Comparison of ENCODE assay signal across 17 cellular contexts in genomic region chr5:16803831-16804230, GRCh38.
"Had no signal": no experiment of that assay in that cellular context is flagged by ENCODE, and none has a peak within 500 bp of the region (broad histone marks: within the 10 kb centered on the region; RNA-seq: fewer than 3 reads in every experiment).

No MANE protein-coding gene starts in this region.

- H3K9me3 ChIP-seq: right atrium auricular region, upper lobe of left lung had no signal

- H3K4me3 ChIP-seq: coronary artery, right atrium auricular region, skin epidermis, upper lobe of left lung had no signal

- H3K4me1 ChIP-seq: right atrium auricular region had no signal

- FAIRE-seq: endothelial cell of umbilical vein had no signal

- ATAC-seq: left ventricle myocardium superior; natural killer cell; stimulated activated naive CD8-positive, alpha-beta T cell treated with anti-CD3 and anti-CD28 coated beads, Interleukin-15, Interleukin-2, amounts not matched to agents 100 U/mL and 50 U/mL, for 24 hours had no signal

- H3K36me3 ChIP-seq: right atrium auricular region, upper lobe of left lung had no signal

- H3K27ac ChIP-seq: coronary artery, right atrium auricular region, skin epidermis, upper lobe of left lung had no signal

- DNase-seq: activated CD4-positive, alpha-beta T cell treated with anti-CD3 and anti-CD28 coated beads for 1 hour; activated CD4-positive, alpha-beta T cell treated with anti-CD3 and anti-CD28 coated beads, Interleukin-2, amount 50 U/mL, for 4 hours; activated naive CD4-positive, alpha-beta T cell; activated naive CD8-positive, alpha-beta T cell treated with anti-CD3 and anti-CD28 coated beads, Interleukin-2, amount 10 ng/mL, durations not matched to agents 7 days and 5 days; activated T-cell treated with anti-CD3 and anti-CD28 coated beads for 4 hours; foreskin fibroblast; kidney glomerular epithelial cell; left ventricle myocardium superior; natural killer cell; stimulated activated CD4-positive, alpha-beta T cell treated with anti-CD3 and anti-CD28 coated beads, Interleukin-15, amount 100 ng/mL, for 24 hours; stimulated activated CD4-positive, alpha-beta T cell treated with anti-CD3 and anti-CD28 coated beads, Interleukin-4, amount 100 ng/mL, for 24 hours; stimulated activated naive CD8-positive, alpha-beta T cell treated with anti-CD3 and anti-CD28 coated beads, Interleukin-15, Interleukin-2, amounts not matched to agents 100 U/mL and 50 U/mL, for 24 hours; upper lobe of left lung had no signal

- H3K27me3 ChIP-seq: right atrium auricular region, upper lobe of left lung had no signal
